ENCODE assay signal across 8 cellular contexts in the genomic region with DNA sequence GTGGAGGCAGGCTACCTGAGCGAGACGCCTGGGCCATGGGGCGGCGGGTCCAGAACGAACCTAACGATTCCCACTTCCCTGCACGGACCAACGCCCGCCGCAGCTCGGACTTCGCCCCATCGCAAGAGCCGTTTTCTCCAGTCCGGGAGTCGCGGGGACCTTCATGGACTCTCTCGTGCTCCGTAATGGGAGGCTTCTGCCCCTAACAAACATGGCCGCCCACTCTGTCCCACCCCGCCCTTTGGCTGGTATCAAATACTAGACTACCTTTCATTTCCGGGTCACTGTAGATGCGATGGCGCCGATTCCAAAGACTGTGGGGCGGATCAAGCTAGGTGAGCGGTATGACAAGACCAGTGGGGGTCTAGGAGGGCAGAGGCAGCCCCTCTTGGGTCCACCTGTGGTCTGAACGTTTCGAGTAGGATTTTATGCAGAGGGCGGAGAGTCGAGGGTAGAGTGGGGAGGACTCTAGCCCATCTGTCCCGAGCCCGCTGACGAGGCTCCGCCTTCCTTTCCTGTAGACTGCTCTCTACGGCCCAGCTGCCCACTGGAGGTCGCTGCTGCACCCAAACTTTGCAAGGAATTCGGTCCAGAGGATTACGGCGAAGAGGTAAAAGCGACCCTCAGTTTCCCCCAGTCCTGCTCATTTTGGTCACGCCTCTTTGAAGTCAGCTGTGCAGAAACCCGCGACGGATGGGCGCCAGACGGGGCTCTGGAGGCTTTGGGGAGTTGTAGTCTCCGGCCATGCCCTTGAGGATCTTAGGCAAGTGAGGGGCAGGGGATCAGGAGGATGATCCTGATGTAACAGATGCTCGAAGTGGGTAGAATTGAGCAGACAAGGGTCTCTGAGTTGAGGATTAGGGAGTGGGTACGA. TPM values are rescaled to one million over a fixed set of nuclear protein-coding genes. Genes with fewer than 3 reads are reported as not detected.
A peak's percentile ranks its signal among the peaks of the same experiment; 100 is the strongest.
DNase-seq lines count a peak whose midpoint lies in the region; ATAC-seq and TF ChIP-seq lines count a peak whose summit lies in the region.

A gene with protein sequence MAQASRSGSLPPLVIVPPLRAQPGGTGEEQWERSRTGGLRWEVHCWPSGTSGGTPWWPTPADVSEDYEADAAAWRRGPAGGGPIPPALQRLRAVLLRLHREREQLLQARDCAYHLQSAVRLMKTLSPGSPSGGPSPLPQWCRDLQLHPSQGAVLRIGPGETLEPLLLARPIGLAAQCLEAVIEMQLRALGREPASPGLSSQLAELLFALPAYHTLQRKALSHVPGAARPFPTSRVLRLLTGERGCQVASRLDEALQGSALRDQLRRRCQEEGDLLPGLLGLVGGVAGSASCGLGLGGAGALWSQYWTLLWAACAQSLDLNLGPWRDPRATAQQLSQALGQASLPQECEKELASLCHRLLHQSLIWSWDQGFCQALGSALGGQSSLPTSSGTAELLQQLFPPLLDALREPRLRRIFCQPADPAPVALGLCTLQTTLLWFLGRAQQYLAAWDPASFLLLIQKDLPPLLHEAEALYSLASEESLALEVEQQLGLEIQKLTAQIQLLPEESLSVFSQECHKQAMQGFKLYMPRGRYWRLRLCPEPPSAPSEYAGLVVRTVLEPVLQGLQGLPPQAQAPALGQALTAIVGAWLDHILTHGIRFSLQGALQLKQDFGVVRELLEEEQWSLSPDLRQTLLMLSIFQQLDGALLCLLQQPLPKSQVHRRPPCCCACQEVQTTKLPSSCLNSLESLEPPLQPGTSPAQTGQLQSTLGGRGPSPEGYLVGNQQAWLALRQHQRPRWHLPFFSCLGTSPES (minus strand): TSS at position 198 of the 874 bp plus-strand sequence. CDS start 161 bp downstream, at position 37.
A gene (plus strand): TSS at position 281 of the 874 bp plus-strand sequence. CDS start 15 bp downstream, at position 296.

- H3K27ac ChIP-seq in heart right ventricle: peak within 1 kb of the TSS; percentile 78 to 94 (median 90)

- peaks cover 17% of the 10 kb centered on the region for H3K36me3 ChIP-seq in adipocyte (ENCODE audit: control insufficient read depth, insufficient read depth, low read length, severe bottlenecking)
- peaks cover 0 to 64% (median 3%) of the 10 kb centered on the region in 9 donors for H3K36me3 ChIP-seq in heart right ventricle

- H3K9me3 ChIP-seq in adipocyte (ENCODE audit: control insufficient read depth, low read length): no peaks in the 10 kb centered on the region
- H3K9me3 ChIP-seq in heart right ventricle: no peaks in the 10 kb centered on the region

- H3K4me1 ChIP-seq in adipocyte (ENCODE audit: control insufficient read depth, insufficient read depth, low read length) (peaks cover 22% of the 10 kb centered on the region), heart right ventricle (peaks cover 10 to 40% (median 29%) of the 10 kb centered on the region in 9 donors)

- peak; percentile 91 for TF ChIP-seq CTCF in GM12874 (IDR thresholded peaks at IDR 0.05; ENCODE audit: insufficient read depth, low read depth, low read length)
- peak; percentile 81 to 98 (median 88) for TF ChIP-seq CTCF in heart right ventricle (IDR thresholded peaks at IDR 0.05)
- peak; percentile 94 for TF ChIP-seq CTCF in progenitor cell of endocrine pancreas (IDR thresholded peaks at IDR 0.05; ENCODE audit: unreplicated experiment)

- ATAC-seq in HG02759 (IDR thresholded peaks at IDR 0.05; ENCODE audit: unreplicated experiment) (peak; percentile 90), heart right ventricle (peak; percentile 98 to 99 (median 99))

- peaks cover 8% of the 10 kb centered on the region for H3K36me3 Mint-ChIP-seq in progenitor cell of endocrine pancreas (ENCODE audit: insufficient read depth)

- DNase-seq in NCI-H1417 (lab: John Stamatoyannopoulos, UW) (peak; percentile 84 to 99 (median 99)), T follicular helper cell (ENCODE audit: low read depth) (peak; percentile 90), adipocyte (ENCODE audit: low read depth) (peak; percentile 98), heart right ventricle (peak; percentile 94 to 98), progenitor cell of endocrine pancreas (ENCODE audit: low spot score, unreplicated experiment) (peak; percentile 86), ureter (ENCODE audit: low spot score) (peak; percentile 98)

- H3K27ac Mint-ChIP-seq in progenitor cell of endocrine pancreas: peak within 1 kb of the TSS; percentile 98

- H3K9me3 Mint-ChIP-seq in progenitor cell of endocrine pancreas (ENCODE audit: low read depth): no peaks in the 10 kb centered on the region

- peak within 1 kb of the TSS; percentile 96 for H3K4me3 Mint-ChIP-seq in progenitor cell of endocrine pancreas (ENCODE audit: low read depth)

- H3K27me3 ChIP-seq in adipocyte (replicated peaks; ENCODE audit: control insufficient read depth, insufficient read depth, low read length) (no peaks in the 10 kb centered on the region), heart right ventricle (no peaks in the 10 kb centered on the region)

- intact Hi-C loops in heart right ventricle (cut with DNase I): loop anchor here in 9 of 10 donors (1.0 to 5.0 kb wide), 10 partner anchors 24 to 104 kb away; a partner anchor contains a TSS

- H3K4me3 ChIP-seq in adipocyte (ENCODE audit: low read length) (peak within 1 kb of the TSS; percentile 100), heart right ventricle (peak within 1 kb of the TSS; percentile 74 to 97 (median 88))

- no peaks in the 10 kb centered on the region for H3K27me3 Mint-ChIP-seq in progenitor cell of endocrine pancreas

- 1% methylated on average over 50 of the region's 50 CpGs for WGBS in heart right ventricle, 2 donors

- H3K9ac ChIP-seq in adipocyte (ENCODE audit: low read length): peak within 1 kb of the TSS; percentile 93

- H3K4me1 Mint-ChIP-seq in progenitor cell of endocrine pancreas (ENCODE audit: low read depth): peaks cover 14% of the 10 kb centered on the region

RNA-seq across cellular contexts. Expression of the first gene that starts in this region (rescaled TPM):
- 10 to 100 TPM in 1 of 10 donors, 1 to 10 TPM in 9; 2.3 to 11.7 (median 5.5) TPM for total RNA-seq in heart right ventricle
- 10 to 100 TPM in 1 of 2 donors, 1 to 10 TPM in 1; 3.2 to 13.2 TPM for polyA plus RNA-seq in heart right ventricle
- 39.9 and 42.0 TPM in 2 replicates for total RNA-seq in progenitor cell of endocrine pancreas
- total RNA-seq in ureter: 28.6 TPM

RNA-seq across cellular contexts. Expression of the second gene that starts in this region (rescaled TPM):
- total RNA-seq in heart right ventricle (10 to 100 TPM in 5 of 10 donors, 1 to 10 TPM in 5; 7.2 to 12.1 (median 9.4) TPM), progenitor cell of endocrine pancreas (32.2 and 34.8 TPM in 2 replicates), ureter (22.5 TPM)
- polyA plus RNA-seq in heart right ventricle: 10 to 100 TPM in 1 of 2 donors, 1 to 10 TPM in 1; 8.4 to 18.7 TPM

Comparison
In these comparisons a context has a peak if more than half of its experiments do, and no peak if none do; other contexts are left out.
1. Peak in every context shown above with its lines: DNase-seq, ATAC-seq, H3K4me3 ChIP-seq and H3K27ac ChIP-seq.